Comparison of ENCODE assay signal across 22 cellular contexts in genomic region chr6:159998543-159998942, GRCh38.
"Had no signal": no experiment of that assay in that cellular context is flagged by ENCODE, and none has a peak within 500 bp of the region (broad histone marks: within the 10 kb centered on the region; RNA-seq: fewer than 3 reads in every experiment).

No MANE protein-coding gene starts in this region.

- H2AFZ ChIP-seq: parathyroid adenoma had no signal

- H3K4me3 Mint-ChIP-seq: activated CD8-positive, alpha-beta memory T cell treated with anti-CD3 and anti-CD28 coated beads, Interleukin-2, amount 10 ng/mL, durations not matched to agents 7 days and 5 days; activated T-cell treated with anti-CD3 and anti-CD28 coated beads, Interleukin-2, amount 50 U/mL, for 4 hours; central memory CD8-positive, alpha-beta T cell had no signal

- ATAC-seq: activated CD8-positive, alpha-beta memory T cell treated with anti-CD3 and anti-CD28 coated beads, Interleukin-2, amount 10 ng/mL, durations not matched to agents 7 days and 5 days; foreskin keratinocyte; left colon; lower lobe of right lung had no signal

- H3K36me3 ChIP-seq: brain microvascular endothelial cell, colonic mucosa, thyroid gland had no signal

- H3K27me3 ChIP-seq: brain microvascular endothelial cell, colonic mucosa, foreskin keratinocyte, right lobe of liver, thyroid gland had no signal

- H3K27me3 Mint-ChIP-seq: activated CD8-positive, alpha-beta memory T cell treated with anti-CD3 and anti-CD28 coated beads, Interleukin-2, amount 10 ng/mL, durations not matched to agents 7 days and 5 days; central memory CD8-positive, alpha-beta T cell; naive thymus-derived CD8-positive, alpha-beta T cell; T-cell had no signal

- H3K4me1 ChIP-seq: colonic mucosa, parathyroid adenoma had no signal

- H3K9me3 ChIP-seq: colonic mucosa, lower lobe of right lung, right lobe of liver, thyroid gland had no signal

- DNase-seq: activated CD4-positive, alpha-beta T cell treated with anti-CD3 and anti-CD28 coated beads, Interleukin-2, amount 50 U/mL, for 1 hour; activated CD4-positive, CD25-positive, alpha-beta regulatory T cell; activated CD8-positive, alpha-beta memory T cell treated with anti-CD3 and anti-CD28 coated beads, Interleukin-2, amount 10 ng/mL, durations not matched to agents 7 days and 5 days; activated gamma-delta T cell; activated T-cell treated with anti-CD3 and anti-CD28 coated beads, Interleukin-2, amount 50 U/mL, for 4 hours; aorta; brain microvascular endothelial cell; colonic mucosa; foreskin keratinocyte; hippocampal formation; islet precursor cell; left colon; lower lobe of right lung; naive thymus-derived CD8-positive, alpha-beta T cell; right lobe of liver; small intestine; stimulated activated CD4-positive, alpha-beta T cell treated with anti-CD3 and anti-CD28 coated beads, Interleukin-4, amount 100 ng/mL, for 1 hour; T-cell; T-helper 9 cell; thyroid gland had no signal

- H3K9ac ChIP-seq: parathyroid adenoma had no signal

- H3K9me3 Mint-ChIP-seq: central memory CD8-positive, alpha-beta T cell had no signal

- H3K27ac Mint-ChIP-seq: activated CD8-positive, alpha-beta memory T cell treated with anti-CD3 and anti-CD28 coated beads, Interleukin-2, amount 10 ng/mL, durations not matched to agents 7 days and 5 days had no signal

- H3K4me3 ChIP-seq: colonic mucosa, lower lobe of right lung, right lobe of liver, thyroid gland had no signal

- H3K27ac ChIP-seq: brain microvascular endothelial cell, colonic mucosa, foreskin keratinocyte, lower lobe of right lung, parathyroid adenoma, right lobe of liver had no signal
